ENCODE assay signal across 8 cellular contexts in the genomic region with DNA sequence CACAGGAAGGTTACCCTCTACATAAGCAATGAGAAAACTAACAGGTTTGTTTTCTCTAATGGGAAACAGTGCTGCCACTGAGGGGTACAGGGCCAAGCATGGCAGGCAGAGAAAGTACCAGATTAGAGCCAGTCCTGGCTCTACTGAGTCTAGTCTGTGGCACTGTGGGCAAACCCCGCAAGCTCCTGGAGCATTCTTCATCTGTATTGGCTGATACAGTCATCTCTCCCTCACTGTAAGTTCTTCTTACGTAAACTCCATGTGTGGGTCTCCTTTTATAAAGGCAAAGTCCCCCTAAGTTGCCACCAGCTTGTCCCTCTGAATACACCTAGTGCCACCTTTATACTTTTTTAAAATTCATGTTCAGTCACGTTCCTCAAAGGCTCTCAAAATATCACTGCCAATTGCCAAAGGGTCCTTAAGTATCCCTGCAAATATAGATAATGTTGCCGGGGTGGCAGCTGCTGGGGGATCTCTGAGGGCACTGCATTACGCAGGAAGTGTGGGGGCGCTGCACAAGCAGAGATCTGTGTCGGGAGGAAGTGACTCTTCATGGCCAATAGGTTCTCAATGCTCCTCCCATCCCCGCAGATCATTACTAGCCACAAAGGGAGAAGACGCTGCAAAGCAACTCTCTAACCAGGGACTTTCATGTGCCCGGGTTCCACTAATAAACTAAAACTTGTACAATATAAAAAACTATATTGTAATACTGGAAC.
A peak's percentile ranks its signal among the peaks of the same experiment; 100 is the strongest.
DNase-seq lines count a peak whose midpoint lies in the region; ATAC-seq lines count a peak whose summit lies in the region.

No MANE protein-coding gene starts in this region.

- peak overlapping the region; percentile 79 to 82 for H3K4me3 Mint-ChIP-seq in effector memory CD8-positive, alpha-beta T cell

- DNase-seq in activated CD4-positive, CD25-positive, alpha-beta regulatory T cell treated with anti-CD3 and anti-CD28 coated beads, Interleukin-2, amount 50 U/mL, for 16 hours (ENCODE audit: low read depth, low spot score): peak; percentile 61
- peak; percentile 73 to 78 (median 75) for DNase-seq in effector memory CD8-positive, alpha-beta T cell
- peak; percentile 54 to 58 for DNase-seq in stimulated activated CD8-positive, alpha-beta memory T cell treated with anti-CD3 and anti-CD28 coated beads, Interleukin-2, amount 100 ng/mL, for 1 hour (ENCODE audit: low read depth in 2 of 2)
- DNase-seq in HPDE6-E6E7 (ENCODE audit: extremely low spot score) (no peak), kidney tubule cell (ENCODE audit: low spot score) (no peak), SHP77 (lab: John Stamatoyannopoulos, UW) (no peak)

- peak; percentile 71 for ATAC-seq in GM18868 (IDR thresholded peaks at IDR 0.05; ENCODE audit: unreplicated experiment)
- peak; percentile 51 for ATAC-seq in HG03139 (IDR thresholded peaks at IDR 0.05; ENCODE audit: unreplicated experiment)
- peak; percentile 87 for ATAC-seq in effector memory CD8-positive, alpha-beta T cell (replicated peaks)

- peak overlapping the region; percentile 93 to 98 for H3K27ac Mint-ChIP-seq in effector memory CD8-positive, alpha-beta T cell

- no peaks in the 10 kb centered on the region for H3K9me3 Mint-ChIP-seq in effector memory CD8-positive, alpha-beta T cell

- no peaks in the 10 kb centered on the region for H3K27me3 Mint-ChIP-seq in effector memory CD8-positive, alpha-beta T cell

- peaks cover 39% of the 10 kb centered on the region for H3K36me3 Mint-ChIP-seq in effector memory CD8-positive, alpha-beta T cell (ENCODE audit: insufficient read depth)

- peaks cover 59 to 80% of the 10 kb centered on the region in 2 donors for H3K4me1 Mint-ChIP-seq in effector memory CD8-positive, alpha-beta T cell (ENCODE audit: low read depth in 2 of 2)

Comparison
In these comparisons a context has a peak if more than half of its experiments do, and no peak if none do; other contexts are left out.
1. DNase-seq: peak in activated CD4-positive, CD25-positive, alpha-beta regulatory T cell treated with anti-CD3 and anti-CD28 coated beads, Interleukin-2, amount 50 U/mL, for 16 hours (single experiment), effector memory CD8-positive, alpha-beta T cell (3 of 3) and stimulated activated CD8-positive, alpha-beta memory T cell treated with anti-CD3 and anti-CD28 coated beads, Interleukin-2, amount 100 ng/mL, for 1 hour (2 of 2); none in HPDE6-E6E7 (single experiment), kidney tubule cell (single experiment) and SHP77 (0 of 2).
2. Peak in every context shown above with its lines, with median percentiles within 50 percentile points of each other: ATAC-seq.